In genomic region chr7:20998309-20998708, GRCh38 we compare ENCODE assay signal across 20 cellular contexts.
DNase-seq lines count a peak whose midpoint lies in the region; ATAC-seq and TF ChIP-seq lines count a peak whose summit lies in the region.
"Had no signal": no experiment of that assay in that cellular context is flagged by ENCODE, and none has a peak within 500 bp of the region (broad histone marks: within the 10 kb centered on the region; RNA-seq: fewer than 3 reads in every experiment).

No MANE protein-coding gene starts in this region.

- H3K27me3 Mint-ChIP-seq in Caco-2 (ENCODE audit: insufficient read depth, unreplicated experiment): no peaks in the 10 kb centered on the region
- H3K27me3 Mint-ChIP-seq in activated CD8-positive, alpha-beta T cell treated with anti-CD3 and anti-CD28 coated beads for 36 hours: no peaks in the 10 kb centered on the region
- H3K27me3 Mint-ChIP-seq: activated CD4-positive, alpha-beta T cell treated with anti-CD3 and anti-CD28 coated beads, Interleukin-2, amount 10 ng/mL, durations not matched to agents 24 days and 14 days had no signal

- peak; percentile 49 to 65 for DNase-seq in Caco-2
- DNase-seq in LNCaP clone FGC (ENCODE audit: low read depth): peak; percentile 30
- peak; percentile 78 for DNase-seq in mammary epithelial cell
- peak; percentile 84 for DNase-seq in kidney tubule cell (ENCODE audit: low spot score)
- DNase-seq in tibial artery: no peak
- no peak for DNase-seq in activated CD8-positive, alpha-beta T cell treated with anti-CD3 and anti-CD28 coated beads for 36 hours
- DNase-seq in NCI-H2227 (lab: John Stamatoyannopoulos, UW; ENCODE audit: unreplicated experiment): no peak
- no peak for DNase-seq in erythroblast (lab: John Stamatoyannopoulos, UW)
- DNase-seq: activated CD4-positive, alpha-beta T cell treated with anti-CD3 and anti-CD28 coated beads, Interleukin-2, amount 10 ng/mL, durations not matched to agents 24 days and 14 days; activated gamma-delta T cell treated with Interleukin-2 at 50 U/mL for 16 hours; amniotic stem cell; cerebellar nuclear complex; effector CD4-positive, alpha-beta T cell; heart left ventricle; NCI-H69 had no signal

- dilution Hi-C loops in mammary epithelial cell (cut with HindIII; ENCODE audit: low sequenced_read_pairs): no loop called here

- H3K4me3 ChIP-seq in Caco-2 (ENCODE audit: low read depth, low read length): no peak overlapping the region
- H3K4me3 ChIP-seq in LNCaP clone FGC (ENCODE audit: low read depth, low read length): no peak overlapping the region
- no peak overlapping the region for H3K4me3 ChIP-seq in mammary epithelial cell (replicated peaks in 1 of 3; ENCODE audit: insufficient read depth in 1 of 3, low read depth in 2 of 3, low read length in 3 of 3)
- H3K4me3 ChIP-seq in tibial artery: no peak overlapping the region
- H3K4me3 ChIP-seq: heart left ventricle, SK-N-MC, thoracic aorta had no signal

- H3K9ac ChIP-seq in mammary epithelial cell (ENCODE audit: insufficient read depth, low read length): no peak overlapping the region
- H3K9ac ChIP-seq: KMS-11 had no signal

- H3K4me1 ChIP-seq in Caco-2 (peaks cover 16% of the 10 kb centered on the region; the same call in 1 of the 2 replicates), mammary epithelial cell (ENCODE audit: insufficient read depth, low read length) (peaks cover 20% of the 10 kb centered on the region), tibial artery (no peaks in the 10 kb centered on the region)
- H3K4me1 ChIP-seq: heart left ventricle had no signal

- BruUV-seq in Caco-2 (replicated peaks; lab: Mats Ljungman, UMichigan) (no TSS peak), mammary epithelial cell (replicated peaks; lab: Mats Ljungman, UMichigan) (no TSS peak)

- intact Hi-C loops in Caco-2 (cut with micrococcal nuclease; ENCODE audit: unreplicated experiment) (no loop called here), mammary epithelial cell (cut with micrococcal nuclease) (loop anchor here (1.0 kb wide), 1 partner anchor 13 kb away; no protein-coding TSS in a partner anchor), tibial artery (cut with DNase I; ENCODE audit: low total_unique reads) (no loop called here)
- intact Hi-C loops in activated CD8-positive, alpha-beta T cell treated with anti-CD3 and anti-CD28 coated beads for 36 hours (cut with micrococcal nuclease): no loop called here

- no peak for ATAC-seq in activated CD8-positive, alpha-beta T cell treated with anti-CD3 and anti-CD28 coated beads for 36 hours
- ATAC-seq: heart left ventricle had no signal

- H3K9me3 ChIP-seq in Caco-2: peaks cover 4% of the 10 kb centered on the region; the same call in 1 of the 2 replicates
- H3K9me3 ChIP-seq in mammary epithelial cell (replicated peaks; ENCODE audit: insufficient read depth, low read length): no peaks in the 10 kb centered on the region
- no peaks in the 10 kb centered on the region for H3K9me3 ChIP-seq in tibial artery
- H3K9me3 ChIP-seq: thoracic aorta had no signal

- CTCF ChIA-PET in Caco-2 (lab: Charles Lee): no interaction called here
- CTCF ChIA-PET in mammary epithelial cell (lab: Charles Lee; ENCODE audit: low non-redundant PET): no interaction called here
- CTCF ChIA-PET in activated CD8-positive, alpha-beta T cell treated with anti-CD3 and anti-CD28 coated beads for 36 hours (lab: Charles Lee): no interaction called here

- no peak overlapping the region for H3K4me3 Mint-ChIP-seq in Caco-2 (ENCODE audit: unreplicated experiment)
- H3K4me3 Mint-ChIP-seq in activated CD8-positive, alpha-beta T cell treated with anti-CD3 and anti-CD28 coated beads for 36 hours: no peak overlapping the region
- H3K4me3 Mint-ChIP-seq: activated CD4-positive, alpha-beta T cell treated with anti-CD3 and anti-CD28 coated beads, Interleukin-2, amount 10 ng/mL, durations not matched to agents 24 days and 14 days; CD14-positive monocyte; mesothelial cell of epicardium had no signal

- peak overlapping the region; percentile 73 for H2AFZ ChIP-seq in mammary epithelial cell (ENCODE audit: low read depth, low read length)

- in situ Hi-C loops in mammary epithelial cell (cut with MboI; ENCODE audit: low sequenced_read_pairs in 2 of 2): loop anchor here (10.0 to 25.0 kb wide), 4 partner anchors 211 to 514 kb away; partner anchors contain the start of gene SP8 (in 1 of the 2)

- H3K36me3 ChIP-seq in Caco-2 (ENCODE audit: control insufficient read depth, insufficient read depth, low read length) (no peaks in the 10 kb centered on the region), mammary epithelial cell (ENCODE audit: insufficient read depth, low read length) (no peaks in the 10 kb centered on the region), tibial artery (no peaks in the 10 kb centered on the region)
- H3K36me3 ChIP-seq: heart left ventricle, thoracic aorta had no signal

- TF ChIP-seq CTCF in Caco-2 (IDR thresholded peaks at IDR 0.05; ENCODE audit: insufficient read depth in 1 of 2, low read depth in 1 of 2, low read length in 1 of 2, severe bottlenecking in 1 of 2, unreplicated experiment in 1 of 2) (no peak), LNCaP clone FGC (IDR thresholded peaks at IDR 0.05; ENCODE audit: control insufficient read depth, extremely low read depth, insufficient read depth) (no peak), mammary epithelial cell (conservative IDR thresholded peaks at IDR 0.05 in 1 of 2, IDR thresholded peaks at IDR 0.05 in 1 of 2; ENCODE audit: extremely low read depth in 1 of 2, insufficient read depth in 1 of 2, low read depth in 1 of 2, low read length in 2 of 2) (no peak), tibial artery (IDR thresholded peaks at IDR 0.05) (no peak)
- no peak for TF ChIP-seq CTCF in activated CD8-positive, alpha-beta T cell treated with anti-CD3 and anti-CD28 coated beads for 36 hours (IDR thresholded peaks at IDR 0.05)

- H3K4me1 Mint-ChIP-seq in Caco-2 (ENCODE audit: low read depth, unreplicated experiment): peaks cover 18% of the 10 kb centered on the region
- no peaks in the 10 kb centered on the region for H3K4me1 Mint-ChIP-seq in activated CD8-positive, alpha-beta T cell treated with anti-CD3 and anti-CD28 coated beads for 36 hours (ENCODE audit: low read depth)
- H3K4me1 Mint-ChIP-seq: activated CD4-positive, alpha-beta T cell treated with anti-CD3 and anti-CD28 coated beads, Interleukin-2, amount 10 ng/mL, durations not matched to agents 24 days and 14 days; CD14-positive monocyte had no signal

- WGBS in mammary epithelial cell (ENCODE audit: low coverage, missing lambda C conversion rate): 0% methylated on average over 1 of the region's 1 CpG

- POLR2A ChIA-PET in Caco-2 (lab: Charles Lee): no interaction called here
- POLR2A ChIA-PET in activated CD8-positive, alpha-beta T cell treated with anti-CD3 and anti-CD28 coated beads for 36 hours (lab: Charles Lee): no interaction called here

- H3K9me3 Mint-ChIP-seq in Caco-2 (ENCODE audit: unreplicated experiment): peaks cover 10% of the 10 kb centered on the region
- peaks cover 1% of the 10 kb centered on the region for H3K9me3 Mint-ChIP-seq in activated CD8-positive, alpha-beta T cell treated with anti-CD3 and anti-CD28 coated beads for 36 hours

- no peak for TF ChIP-seq POLR2A in erythroblast (IDR thresholded peaks at IDR 0.05; ENCODE audit: low read length)

- peak overlapping the region; percentile 51 for H3K27ac Mint-ChIP-seq in Caco-2 (ENCODE audit: unreplicated experiment)
- no peak overlapping the region for H3K27ac Mint-ChIP-seq in activated CD8-positive, alpha-beta T cell treated with anti-CD3 and anti-CD28 coated beads for 36 hours
- H3K27ac Mint-ChIP-seq: activated CD4-positive, alpha-beta T cell treated with anti-CD3 and anti-CD28 coated beads, Interleukin-2, amount 10 ng/mL, durations not matched to agents 24 days and 14 days; CD14-positive monocyte; mesothelial cell of epicardium had no signal

- H3K27me3 ChIP-seq in Caco-2 (replicated peaks; ENCODE audit: control insufficient read depth, insufficient read depth, low read length) (no peaks in the 10 kb centered on the region), mammary epithelial cell (ENCODE audit: insufficient read depth, low read length) (no peaks in the 10 kb centered on the region), tibial artery (no peaks in the 10 kb centered on the region)

- peak overlapping the region; percentile 22 for H3K4me2 ChIP-seq in mammary epithelial cell (ENCODE audit: insufficient read depth, low read depth, low read length)
- H3K4me2 ChIP-seq: KMS-11 had no signal

- H3K36me3 Mint-ChIP-seq in Caco-2 (ENCODE audit: insufficient read depth, unreplicated experiment): no peaks in the 10 kb centered on the region
- no peaks in the 10 kb centered on the region for H3K36me3 Mint-ChIP-seq in activated CD8-positive, alpha-beta T cell treated with anti-CD3 and anti-CD28 coated beads for 36 hours (ENCODE audit: low read depth)
- H3K36me3 Mint-ChIP-seq: CD14-positive monocyte, mesothelial cell of epicardium had no signal

- H3K79me2 ChIP-seq in mammary epithelial cell (ENCODE audit: insufficient read depth, low read length): no peaks in the 10 kb centered on the region

- H3K27ac ChIP-seq in mammary epithelial cell (ENCODE audit: insufficient read depth, low read depth, low read length) (no peak overlapping the region), tibial artery (no peak overlapping the region)
- H3K27ac ChIP-seq: heart left ventricle, KMS-11, SK-N-MC, thoracic aorta had no signal

- no peaks in the 10 kb centered on the region for H4K20me1 ChIP-seq in mammary epithelial cell (ENCODE audit: insufficient read depth, low read length)

Comparison
In these comparisons a context has a peak if more than half of its experiments do, and no peak if none do; other contexts are left out.
1. DNase-seq: peak in Caco-2 (2 of 2), LNCaP clone FGC (single experiment), mammary epithelial cell (single experiment) and kidney tubule cell (single experiment); none in tibial artery (0 of 2), activated CD8-positive, alpha-beta T cell treated with anti-CD3 and anti-CD28 coated beads for 36 hours (single experiment), NCI-H2227 (single experiment) and erythroblast (0 of 2).